ENCODE assay signal across 9 cellular contexts in the genomic region with DNA sequence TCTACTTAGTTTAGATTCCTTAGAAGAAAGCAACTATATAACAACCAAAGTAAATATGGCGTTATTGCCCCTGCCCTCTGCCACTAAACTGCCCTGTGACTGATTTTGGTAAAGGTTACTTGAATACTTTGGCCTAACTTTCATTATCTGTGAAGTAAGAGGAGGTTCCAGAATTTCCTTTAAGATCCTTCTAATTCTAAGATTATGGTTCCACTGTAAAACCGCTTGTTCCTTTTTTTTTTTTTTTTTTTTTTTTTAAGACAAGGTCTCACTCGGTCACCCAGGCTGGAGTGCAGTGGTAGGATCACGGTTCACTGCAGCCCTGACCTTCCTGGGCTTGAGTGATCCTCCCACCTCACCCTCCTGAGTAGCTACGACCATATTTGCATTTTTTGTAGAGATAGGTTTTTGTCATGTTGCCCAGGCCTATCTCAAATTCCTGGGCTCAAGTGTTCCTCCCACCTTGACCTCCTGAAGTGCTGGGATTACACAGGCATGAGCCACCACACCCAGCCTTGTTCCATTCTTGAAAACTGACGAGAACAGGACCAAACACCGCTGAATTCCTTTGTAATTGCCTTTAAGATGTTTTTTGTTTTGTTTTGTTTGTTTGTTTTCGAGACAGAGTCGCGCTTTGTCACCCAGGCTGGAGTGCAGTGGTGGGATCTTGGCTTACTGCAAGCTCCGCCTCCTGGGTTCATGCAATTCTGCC. TPM values are rescaled to one million over a fixed set of nuclear protein-coding genes. Genes with fewer than 3 reads are reported as not detected.
A peak's percentile ranks its signal among the peaks of the same experiment; 100 is the strongest.
DNase-seq lines count a peak whose midpoint lies in the region; ATAC-seq and TF ChIP-seq lines count a peak whose summit lies in the region.
"Had no signal": no experiment of that assay in that cellular context is flagged by ENCODE, and none has a peak within 500 bp of the region (broad histone marks: within the 10 kb centered on the region; RNA-seq: fewer than 3 reads in every experiment).

No MANE protein-coding gene starts in this region.

- H3K4me1 ChIP-seq in Karpas-422 (ENCODE audit: low read length), result peaks cover 28% of the 10 kb centered on the region
- no peaks in the 10 kb centered on the region for H3K4me1 ChIP-seq in endodermal cell (ENCODE audit: control insufficient read depth, insufficient read depth, low read length)
- peaks cover 26 to 32% of the 10 kb centered on the region in 2 donors for H3K4me1 ChIP-seq in thyroid gland

- H3K27ac ChIP-seq in Karpas-422 (ENCODE audit: low read length) (0 out of 2 replicates have a peak overlapping the region, but pooled peaks have one; percentile 29), endodermal cell (ENCODE audit: low read depth, low read length) (no peak overlapping the region), thyroid gland (peak overlapping the region; percentile 70 to 91 (median 86))

- no peaks in the 10 kb centered on the region for H3K9me2 ChIP-seq in Karpas-422 (replicated peaks; ENCODE audit: insufficient read depth, low read length)

- H3K79me2 ChIP-seq in Karpas-422 (ENCODE audit: low read length), result peaks cover 95% of the 10 kb centered on the region

- H3K27me3 ChIP-seq in Karpas-422 (ENCODE audit: low read length) (no peaks in the 10 kb centered on the region), endodermal cell (ENCODE audit: control insufficient read depth, insufficient read depth, low read length, poor library complexity, severe bottlenecking) (no peaks in the 10 kb centered on the region), thyroid gland (no peaks in the 10 kb centered on the region)

- H3K36me3 ChIP-seq in Karpas-422 (ENCODE audit: insufficient read depth, low read length), result peaks cover 34% of the 10 kb centered on the region
- peaks cover 68% of the 10 kb centered on the region for H3K36me3 ChIP-seq in endodermal cell (ENCODE audit: control insufficient read depth, insufficient read depth, low read length)
- peaks cover 6 to 8% of the 10 kb centered on the region in 2 donors for H3K36me3 ChIP-seq in thyroid gland

- peak; percentile 80 for DNase-seq in ACHN
- no peak for DNase-seq in Karpas-422
- DNase-seq in endodermal cell, result peak; percentile 78
- peak; percentile 88 to 91 for DNase-seq in thyroid gland
- DNase-seq in activated CD4-positive, alpha-beta T cell treated with anti-CD3 and anti-CD28 coated beads for 4 hours, result no peak
- no peak for DNase-seq in activated CD4-positive, CD25-positive, alpha-beta regulatory T cell (lab: John Stamatoyannopoulos, UW)
- DNase-seq in RPMI8226, result no peak

- H3K27ac Mint-ChIP-seq in endodermal cell, result peak overlapping the region; percentile 83

- H3K4me1 Mint-ChIP-seq in endodermal cell, result peaks cover 15% of the 10 kb centered on the region

- H4K20me1 ChIP-seq in Karpas-422 (ENCODE audit: insufficient read depth, low read depth, low read length), result peaks cover 30% of the 10 kb centered on the region

- H3K9me3 Mint-ChIP-seq in endodermal cell, result no peaks in the 10 kb centered on the region
- H3K9me3 Mint-ChIP-seq: brain had no signal

- intact Hi-C loops in thyroid gland (cut with DNase I), result loop anchor here (10.0 kb wide), 1 partner anchor 446 kb away; the partner anchor contains the start of gene UGDH

- H3K9me3 ChIP-seq in Karpas-422 (ENCODE audit: low read length) (no peaks in the 10 kb centered on the region), endodermal cell (ENCODE audit: control insufficient read depth, low read length) (no peaks in the 10 kb centered on the region), thyroid gland (no peaks in the 10 kb centered on the region)

- H3K4me3 ChIP-seq in Karpas-422 (ENCODE audit: low read length), result no peak overlapping the region
- H3K4me3 ChIP-seq in endodermal cell (ENCODE audit: low read length), result no peak overlapping the region
- H3K4me3 ChIP-seq in thyroid gland (replicated peaks in 1 of 3), result no peak overlapping the region

- TF ChIP-seq CTCF in endodermal cell (conservative IDR thresholded peaks at IDR 0.05) (no peak), thyroid gland (IDR thresholded peaks at IDR 0.05) (no peak)

- peak; percentile 86 for ATAC-seq in GM19351 (IDR thresholded peaks at IDR 0.05; ENCODE audit: unreplicated experiment)

- no peaks in the 10 kb centered on the region for H3K27me3 Mint-ChIP-seq in endodermal cell (ENCODE audit: insufficient read depth)
- H3K27me3 Mint-ChIP-seq: brain had no signal

- 83 to 94% methylated on average over 7 to 10 of the region's 11 CpGs for WGBS in endodermal cell (ENCODE audit: insufficient coverage in 1 of 2, insufficient read length in 1 of 2), 2 experiments
- WGBS in thyroid gland, 2 donors, result 40 to 44% methylated on average over 11 of the region's 11 CpGs

- no peak overlapping the region for H3K4me3 Mint-ChIP-seq in endodermal cell

- H3K9ac ChIP-seq in Karpas-422 (ENCODE audit: low read length), result no peak overlapping the region
- no peak overlapping the region for H3K9ac ChIP-seq in endodermal cell (ENCODE audit: extremely low read depth, low read length, poor library complexity, severe bottlenecking)

- in situ Hi-C loops in ACHN (cut with HindIII; ENCODE audit: low pct_ligation_motif_present, low pct_unique_long_range_greater_than_20kb, low sequenced_read_pairs), result no loop called here

- H3K4me2 ChIP-seq in Karpas-422 (ENCODE audit: low read depth, low read length, poor library complexity, severe bottlenecking), result peak overlapping the region; percentile 16

- no peak for TF ChIP-seq POLR2A in thyroid gland (IDR thresholded peaks at IDR 0.05)

- H2AFZ ChIP-seq in Karpas-422 (ENCODE audit: low read length), result no peak overlapping the region

- H3K36me3 Mint-ChIP-seq in endodermal cell (ENCODE audit: low read depth), result peaks cover 55% of the 10 kb centered on the region

RNA-seq across cellular contexts. Expression of gene PDS5A, which starts 7.0 kb away (rescaled TPM):
- 66.2 and 96.6 TPM in 2 replicates for total RNA-seq in Karpas-422 (2014; rRNA removed; shearing (Covaris generic); ENCODE audit: low replicate concordance)
- total RNA-seq in endodermal cell (10 to 100 TPM; 88.2 to 98.6 TPM), thyroid gland (100 to 1,000 TPM in 2 of 4 donors, 10 to 100 TPM in 2; 92.3 to 133 (median 103) TPM)
- polyA plus RNA-seq in endodermal cell (2013, experiment 1 of 2), result 67.4 TPM
- 62.2 TPM for polyA plus RNA-seq in endodermal cell (2013, experiment 2 of 2)

Comparison
In these comparisons a context has a peak if more than half of its experiments do, and no peak if none do; other contexts are left out.
1. DNase-seq: peak in ACHN (single experiment), endodermal cell (single experiment) and thyroid gland (2 of 2); none in Karpas-422 (single experiment), activated CD4-positive, alpha-beta T cell treated with anti-CD3 and anti-CD28 coated beads for 4 hours (0 of 2), activated CD4-positive, CD25-positive, alpha-beta regulatory T cell (0 of 4) and RPMI8226 (single experiment).